In the genomic region with DNA sequence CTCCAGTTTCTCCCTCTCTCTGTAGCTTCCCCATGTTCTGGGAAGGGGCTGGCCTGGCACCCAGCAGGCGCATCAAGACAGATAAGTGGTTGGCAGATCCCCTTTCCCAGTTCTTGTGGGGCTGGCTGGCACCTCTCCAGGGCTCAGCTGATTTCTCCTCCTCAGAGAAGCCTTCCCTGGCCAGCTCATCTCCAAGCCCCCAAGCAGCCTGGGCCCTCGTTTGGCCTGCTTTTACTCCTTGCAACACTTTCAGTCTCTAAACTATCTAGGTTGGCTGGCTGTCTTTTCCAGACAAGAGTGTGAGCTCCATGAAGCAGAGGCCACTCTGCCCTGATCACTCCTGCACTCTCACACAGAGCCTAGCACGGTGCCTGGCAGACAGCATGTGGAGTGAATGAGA, we compare ENCODE assay signal across 19 cellular contexts. TPM values are rescaled to one million over a fixed set of nuclear protein-coding genes. Genes with fewer than 3 reads are reported as not detected.
DNase-seq lines count a peak whose midpoint lies in the region; ATAC-seq and TF ChIP-seq lines count a peak whose summit lies in the region.
"Had no signal": no experiment of that assay in that cellular context is flagged by ENCODE, and none has a peak within 500 bp of the region (broad histone marks: within the 10 kb centered on the region; RNA-seq: fewer than 3 reads in every experiment).

No MANE protein-coding gene starts in this region.

- H3K4me3 Mint-ChIP-seq in CD14-positive monocyte = peak overlapping the region; percentile 53
- H3K4me3 Mint-ChIP-seq: activated CD4-positive, alpha-beta T cell treated with anti-CD3 and anti-CD28 coated beads, Interleukin-2, amount 10 ng/mL, durations not matched to agents 7 days and 5 days; GM23338; immature natural killer cell; neural crest cell had no signal

- H3K36me3 ChIP-seq in Loucy (ENCODE audit: insufficient read depth, low read length) (peaks cover 99% of the 10 kb centered on the region), esophagus squamous epithelium (peaks cover 9 to 97% (median 21%) of the 10 kb centered on the region in 3 donors), psoas muscle (ENCODE audit: insufficient read depth in 1 of 2, low read depth in 1 of 2) (peaks cover 0 to 61% of the 10 kb centered on the region in 2 donors)

- peaks cover 0 to 5% (median 0%) of the 10 kb centered on the region in 7 donors for H3K9me3 Mint-ChIP-seq in CD14-positive monocyte
- H3K9me3 Mint-ChIP-seq: activated CD4-positive, alpha-beta T cell treated with anti-CD3 and anti-CD28 coated beads, Interleukin-2, amount 10 ng/mL, durations not matched to agents 7 days and 5 days; GM23338; immature natural killer cell; neural crest cell had no signal

- no peaks in the 10 kb centered on the region for H3K27me3 Mint-ChIP-seq in CD14-positive monocyte (ENCODE audit: low read depth in 3 of 3)
- H3K27me3 Mint-ChIP-seq: activated CD4-positive, alpha-beta T cell treated with anti-CD3 and anti-CD28 coated beads, Interleukin-2, amount 10 ng/mL, durations not matched to agents 7 days and 5 days had no signal

- H3K9me3 ChIP-seq in Loucy (ENCODE audit: insufficient read depth, low read depth, low read length) (no peaks in the 10 kb centered on the region), esophagus squamous epithelium (no peaks in the 10 kb centered on the region), psoas muscle (no peaks in the 10 kb centered on the region)
- H3K9me3 ChIP-seq: right lobe of liver had no signal

- H3K4me1 ChIP-seq in Loucy (ENCODE audit: insufficient read depth, low read length, poor library complexity, severe bottlenecking) = peaks cover 82% of the 10 kb centered on the region
- H3K4me1 ChIP-seq in esophagus squamous epithelium = peaks cover 23 to 68% (median 36%) of the 10 kb centered on the region in 3 donors
- peaks cover 58% of the 10 kb centered on the region for H3K4me1 ChIP-seq in psoas muscle
- H3K4me1 ChIP-seq: right lobe of liver had no signal

- H3K4me1 Mint-ChIP-seq in CD14-positive monocyte = peaks cover 91% of the 10 kb centered on the region
- H3K4me1 Mint-ChIP-seq: GM23338, neural crest cell had no signal

- no peak overlapping the region for H2AFZ ChIP-seq in Loucy (ENCODE audit: low read length)
- H2AFZ ChIP-seq: GM23338 had no signal

- H3K27ac Mint-ChIP-seq in CD14-positive monocyte = peak overlapping the region; percentile 94 to 99 (median 99)
- H3K27ac Mint-ChIP-seq: activated CD4-positive, alpha-beta T cell treated with anti-CD3 and anti-CD28 coated beads, Interleukin-2, amount 10 ng/mL, durations not matched to agents 7 days and 5 days; GM23338 had no signal

- 67 to 100% methylated on average over 1 to 3 of the region's 3 CpGs for WGBS in esophagus squamous epithelium, 2 donors
- 87 to 98% (median 89%) methylated on average over 3 of the region's 3 CpGs for WGBS in psoas muscle, 3 donors

- peaks cover 99% of the 10 kb centered on the region for H3K79me2 ChIP-seq in Loucy (ENCODE audit: insufficient read depth, low read length)

- TF ChIP-seq POLR2A in esophagus squamous epithelium (IDR thresholded peaks at IDR 0.05) = no peak

- H3K4me2 ChIP-seq in Loucy (ENCODE audit: low read depth, low read length, poor library complexity, severe bottlenecking) = peak overlapping the region; percentile 4
- H3K4me2 ChIP-seq: GM23338 had no signal

- intact Hi-C loops in CD14-positive monocyte (cut with micrococcal nuclease) (loop anchor here in 1 of 2 donors (2.0 kb wide), 1 partner anchor 13 kb away; a partner anchor contains a TSS), esophagus squamous epithelium (cut with DNase I) (no loop called here), psoas muscle (cut with DNase I) (no loop called here)

- H3K27ac ChIP-seq in esophagus squamous epithelium (peak overlapping the region; percentile 83 to 88 (median 86)), psoas muscle (peak overlapping the region; percentile 69)

- no peak overlapping the region for H3K9ac ChIP-seq in Loucy (ENCODE audit: low read depth, low read length, poor library complexity, severe bottlenecking)

- H3K27me3 ChIP-seq in Loucy (ENCODE audit: insufficient read depth, low read length, poor library complexity, severe bottlenecking) = no peaks in the 10 kb centered on the region
- no peaks in the 10 kb centered on the region for H3K27me3 ChIP-seq in esophagus squamous epithelium
- no peaks in the 10 kb centered on the region for H3K27me3 ChIP-seq in psoas muscle (ENCODE audit: insufficient read depth in 3 of 3, low read length in 2 of 3)
- H3K27me3 ChIP-seq: right lobe of liver had no signal

- peaks cover 88 to 92% of the 10 kb centered on the region in 2 donors for H3K36me3 Mint-ChIP-seq in CD14-positive monocyte

- no peaks in the 10 kb centered on the region for H3F3A ChIP-seq in Loucy (ENCODE audit: low read depth)

- no peak for DNase-seq in CD14-positive monocyte (ENCODE audit: low spot score)
- no peak for DNase-seq in esophagus squamous epithelium (lab: John Stamatoyannopoulos, UW)
- no peak for DNase-seq in psoas muscle
- DNase-seq in RPMI8226 = no peak
- no peak for DNase-seq in globus pallidus (ENCODE audit: low spot score)
- DNase-seq in stimulated activated CD4-positive, alpha-beta T cell treated with anti-CD3 and anti-CD28 coated beads, Interleukin-4, amount 100 ng/mL, for 24 hours = no peak
- DNase-seq: activated CD4-positive, alpha-beta T cell treated with anti-CD3 and anti-CD28 coated beads, Interleukin-2, amount 10 ng/mL, durations not matched to agents 7 days and 5 days; AML-193; immature natural killer cell; midbrain; NCI-H187 treated with DMSO at 0.1 percent for 48 hours; NCI-H446; NK-92 treated with Interleukin-12 subunit alpha and Interleukin-12 subunit beta, amount 100 ng/mL, for 24 hours; right lobe of liver; SW 1271 had no signal

- H3K9me2 ChIP-seq in Loucy (replicated peaks; ENCODE audit: low read depth, low read length) = no peaks in the 10 kb centered on the region

- no peak overlapping the region for H3K4me3 ChIP-seq in Loucy (ENCODE audit: low read length, poor library complexity, severe bottlenecking)
- no peak overlapping the region for H3K4me3 ChIP-seq in esophagus squamous epithelium
- no peak overlapping the region for H3K4me3 ChIP-seq in psoas muscle
- H3K4me3 ChIP-seq: GM23338, right lobe of liver had no signal

- peaks cover 94% of the 10 kb centered on the region for H4K20me1 ChIP-seq in Loucy (ENCODE audit: insufficient read depth, low read length, poor library complexity, severe bottlenecking)

- ATAC-seq in psoas muscle = no peak
- ATAC-seq: GM23338, HepG2 had no signal

- no peak for TF ChIP-seq CTCF in CD14-positive monocyte (IDR thresholded peaks at IDR 0.05)
- no peak for TF ChIP-seq CTCF in Loucy (conservative IDR thresholded peaks at IDR 0.05; ENCODE audit: low read length)
- no peak for TF ChIP-seq CTCF in esophagus squamous epithelium (IDR thresholded peaks at IDR 0.05)
- no peak for TF ChIP-seq CTCF in psoas muscle (IDR thresholded peaks at IDR 0.05)

RNA-seq across cellular contexts. Expression of a gene that starts 13.5 kb away (rescaled TPM):
- 100 to 1,000 TPM; 352 to 443 TPM for polyA plus RNA-seq in CD14-positive monocyte
- total RNA-seq in esophagus squamous epithelium = 100 to 1,000 TPM; 278 to 355 (median 319) TPM
- total RNA-seq in psoas muscle = 100 to 1,000 TPM in 1 of 4 donors, 10 to 100 TPM in 3; 57.8 to 108 (median 81.5) TPM
- polyA plus RNA-seq in psoas muscle = 100 to 1,000 TPM in 2 of 3 donors, 10 to 100 TPM in 1; 73.1 to 127 (median 125) TPM
